Comparison of ENCODE assay signal across 14 cellular contexts in the genomic region with DNA sequence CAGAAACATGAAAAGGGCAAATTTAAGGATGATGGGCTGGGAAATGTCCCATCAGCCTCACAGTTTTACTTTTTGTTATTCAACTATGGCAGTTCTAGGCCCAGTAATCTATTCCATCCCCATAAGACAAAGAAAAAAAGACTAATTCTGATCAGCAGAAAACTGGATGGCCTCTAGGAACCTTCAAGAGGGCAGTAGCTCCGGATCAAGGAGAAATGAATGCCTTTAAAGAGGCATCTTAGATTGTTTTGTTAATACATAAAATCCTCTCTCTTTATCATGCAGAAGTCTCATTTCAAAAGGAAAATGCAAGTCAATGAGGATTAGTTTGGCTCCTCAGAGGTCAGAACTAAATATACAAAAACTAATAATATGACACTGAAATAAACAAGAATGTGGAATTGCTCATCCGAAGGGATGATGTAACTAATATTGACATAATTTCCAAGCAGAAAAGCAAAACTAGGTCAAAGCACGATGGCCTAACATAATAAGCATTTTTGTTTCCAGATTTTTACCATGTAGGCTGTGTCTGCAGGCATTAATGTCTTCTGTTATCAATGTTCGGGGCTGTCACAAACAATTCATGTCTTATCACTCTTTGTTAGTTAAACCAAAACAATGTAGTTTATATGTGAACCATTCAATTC. TPM values are rescaled to one million over a fixed set of nuclear protein-coding genes. Genes with fewer than 3 reads are reported as not detected.
A peak's percentile ranks its signal among the peaks of the same experiment; 100 is the strongest.
DNase-seq lines count a peak whose midpoint lies in the region; ATAC-seq and TF ChIP-seq lines count a peak whose summit lies in the region.
"Had no signal": no experiment of that assay in that cellular context is flagged by ENCODE, and none has a peak within 500 bp of the region (broad histone marks: within the 10 kb centered on the region; RNA-seq: fewer than 3 reads in every experiment).

No MANE protein-coding gene starts in this region.

- TF ChIP-seq POLR2A in esophagus squamous epithelium (IDR thresholded peaks at IDR 0.05), result no peak

- H3K4me2 ChIP-seq in PC-3 (ENCODE audit: low read length), result peak overlapping the region; percentile 93
- no peak overlapping the region for H3K4me2 ChIP-seq in Karpas-422 (ENCODE audit: low read depth, low read length, poor library complexity, severe bottlenecking)

- no peaks in the 10 kb centered on the region for H3K36me3 Mint-ChIP-seq in neural crest cell (ENCODE audit: low read depth)
- H3K36me3 Mint-ChIP-seq: natural killer cell had no signal

- CTCF ChIA-PET in PC-3 (lab: Charles Lee), result interaction anchor here (0.6 kb wide), 1 partner anchor 410 kb away, joined by 3 read pairs; no protein-coding TSS in a partner anchor

- WGBS in esophagus squamous epithelium, 2 donors, result 27 to 41% methylated on average over 4 of the region's 4 CpGs

- peaks cover 7% of the 10 kb centered on the region for H3F3A ChIP-seq in PC-3 (ENCODE audit: low read length, unreplicated experiment)

- POLR2A ChIA-PET in PC-3 (lab: Charles Lee; ENCODE audit: unreplicated experiment), result interaction anchor here (0.6 kb wide), 1 partner anchor 402 kb away, joined by 6 read pairs; no protein-coding TSS in a partner anchor

- no peaks in the 10 kb centered on the region for H3K36me3 ChIP-seq in ACC112 (ENCODE audit: insufficient read depth, low read length)
- H3K36me3 ChIP-seq in PC-3 (ENCODE audit: low read depth, low read length), result no peaks in the 10 kb centered on the region
- H3K36me3 ChIP-seq in esophagus squamous epithelium, result no peaks in the 10 kb centered on the region
- no peaks in the 10 kb centered on the region for H3K36me3 ChIP-seq in Karpas-422 (ENCODE audit: insufficient read depth, low read length)
- H3K36me3 ChIP-seq: spleen, thoracic aorta had no signal

- H3K9ac ChIP-seq in PC-3 (ENCODE audit: low read length) (peak overlapping the region; percentile 49), Karpas-422 (ENCODE audit: low read length) (no peak overlapping the region)

- no peak overlapping the region for H3K4me3 Mint-ChIP-seq in neural crest cell
- H3K4me3 Mint-ChIP-seq: activated T-cell treated with anti-CD3 and anti-CD28 coated beads, Interleukin-2, amount 50 U/mL, for 72 hours; natural killer cell had no signal

- H3K9me3 ChIP-seq in PC-3 (ENCODE audit: low read length) (no peaks in the 10 kb centered on the region), esophagus squamous epithelium (no peaks in the 10 kb centered on the region), Karpas-422 (ENCODE audit: low read length) (no peaks in the 10 kb centered on the region)
- H3K9me3 ChIP-seq: spleen, thoracic aorta had no signal

- H4K20me1 ChIP-seq in PC-3 (ENCODE audit: low read length) (peaks cover 20% of the 10 kb centered on the region), Karpas-422 (ENCODE audit: insufficient read depth, low read depth, low read length) (0 out of 2 replicates have a peak, but pooled peaks cover 4% of the 10 kb centered on the region)

- peaks cover 52% of the 10 kb centered on the region for H3K4me1 Mint-ChIP-seq in neural crest cell
- H3K4me1 Mint-ChIP-seq: natural killer cell had no signal

- no peak for TF ChIP-seq CTCF in PC-3 (conservative IDR thresholded peaks at IDR 0.05; ENCODE audit: low read depth, low read length)
- no peak for TF ChIP-seq CTCF in esophagus squamous epithelium (IDR thresholded peaks at IDR 0.05)
- TF ChIP-seq CTCF in neural crest cell (conservative IDR thresholded peaks at IDR 0.05), result no peak

- H3K27me3 Mint-ChIP-seq in neural crest cell (ENCODE audit: low read depth), result no peaks in the 10 kb centered on the region

- peak; percentile 38 for DNase-seq in PC-3
- no peak for DNase-seq in esophagus squamous epithelium (lab: John Stamatoyannopoulos, UW)
- DNase-seq in neural crest cell (ENCODE audit: low read depth, low spot score), result no peak
- DNase-seq in Karpas-422, result no peak
- no peak for DNase-seq in NCI-H2029 treated with DMSO at 0.1 percent for 48 hours (lab: John Stamatoyannopoulos, UW)
- DNase-seq in NCI-H2029 (lab: John Stamatoyannopoulos, UW), result no peak
- DNase-seq: activated T-cell treated with anti-CD3 and anti-CD28 coated beads, Interleukin-2, amount 50 U/mL, for 72 hours; glutamatergic neuron; MV-4-11; natural killer cell; spleen had no signal

- H3K79me2 ChIP-seq in ACC112 (ENCODE audit: control insufficient read depth, insufficient read depth, low read length, unreplicated experiment) (peaks cover 81% of the 10 kb centered on the region), PC-3 (ENCODE audit: low read length) (peaks cover 93% of the 10 kb centered on the region), Karpas-422 (ENCODE audit: low read length) (no peaks in the 10 kb centered on the region)

- H3K4me1 ChIP-seq in ACC112 (ENCODE audit: control insufficient read depth, insufficient read depth, low read length, unreplicated experiment) (peaks cover 71% of the 10 kb centered on the region), PC-3 (ENCODE audit: insufficient read depth, low read length) (peaks cover 67% of the 10 kb centered on the region), esophagus squamous epithelium (peaks cover 0 to 59% (median 4%) of the 10 kb centered on the region in 3 donors), Karpas-422 (ENCODE audit: low read length) (no peaks in the 10 kb centered on the region)
- H3K4me1 ChIP-seq: spleen had no signal

- H3K4me3 ChIP-seq in ACC112 (ENCODE audit: low read depth, low read length) (peak overlapping the region; percentile 68), PC-3 (ENCODE audit: low read length) (peak overlapping the region; percentile 58; the same call in 1 of the 2 replicates), esophagus squamous epithelium (no peak overlapping the region), Karpas-422 (ENCODE audit: low read length) (no peak overlapping the region)
- H3K4me3 ChIP-seq: spleen, thoracic aorta had no signal

- peak; percentile 21 for ATAC-seq in PC-3
- ATAC-seq in GM21717 (IDR thresholded peaks at IDR 0.05; ENCODE audit: unreplicated experiment), result no peak
- ATAC-seq: activated T-cell treated with anti-CD3 and anti-CD28 coated beads, Interleukin-2, amount 50 U/mL, for 72 hours; natural killer cell had no signal

- H3K9me2 ChIP-seq in PC-3 (replicated peaks; ENCODE audit: low read length) (no peaks in the 10 kb centered on the region), Karpas-422 (replicated peaks; ENCODE audit: insufficient read depth, low read length) (no peaks in the 10 kb centered on the region)

- TSS peak; percentile 8 for BruUV-seq in PC-3 (replicated peaks; lab: Mats Ljungman, UMichigan)

- H3K27ac Mint-ChIP-seq in neural crest cell (ENCODE audit: unreplicated experiment), result peak overlapping the region; percentile 40
- H3K27ac Mint-ChIP-seq: activated T-cell treated with anti-CD3 and anti-CD28 coated beads, Interleukin-2, amount 50 U/mL, for 72 hours; natural killer cell had no signal

- H3K27me3 ChIP-seq in ACC112 (ENCODE audit: insufficient read depth, low read length) (no peaks in the 10 kb centered on the region), PC-3 (ENCODE audit: low read length) (no peaks in the 10 kb centered on the region), esophagus squamous epithelium (no peaks in the 10 kb centered on the region), Karpas-422 (ENCODE audit: low read length) (no peaks in the 10 kb centered on the region)

- intact Hi-C loops in PC-3 (cut with micrococcal nuclease), result loop anchor here (1.0 to 10.0 kb wide), 3 partner anchors 9 to 287 kb away; a partner anchor contains a TSS
- intact Hi-C loops in esophagus squamous epithelium (cut with DNase I), result no loop called here

- peaks cover 4% of the 10 kb centered on the region for H3K9me3 Mint-ChIP-seq in neural crest cell
- H3K9me3 Mint-ChIP-seq: activated T-cell treated with anti-CD3 and anti-CD28 coated beads, Interleukin-2, amount 50 U/mL, for 72 hours; natural killer cell had no signal

- peak overlapping the region; percentile 89 for H3K27ac ChIP-seq in ACC112 (ENCODE audit: low read depth, low read length)
- H3K27ac ChIP-seq in PC-3 (ENCODE audit: low read length), result peak overlapping the region; percentile 92
- peak overlapping the region in 3 of 4 donors; percentile 14 to 52 (median 48) for H3K27ac ChIP-seq in esophagus squamous epithelium
- H3K27ac ChIP-seq in Karpas-422 (ENCODE audit: low read length), result no peak overlapping the region
- H3K27ac ChIP-seq: spleen, thoracic aorta had no signal

- H2AFZ ChIP-seq in ACC112 (ENCODE audit: low read length, unreplicated experiment), result no peak overlapping the region
- no peak overlapping the region for H2AFZ ChIP-seq in PC-3 (ENCODE audit: low read length)
- no peak overlapping the region for H2AFZ ChIP-seq in Karpas-422 (ENCODE audit: low read length)

RNA-seq across cellular contexts. Expression of a gene that starts 8.8 kb away (rescaled TPM):
- total RNA-seq in PC-3 (2014; rRNA removed), result 21.9 and 24.6 TPM in 2 replicates
- total RNA-seq in esophagus squamous epithelium, result 10 to 100 TPM in 3 of 4 donors, 1 to 10 TPM in 1; 9.9 to 18.5 (median 14.7) TPM
- 47.1 and 48.1 TPM in 2 replicates for total RNA-seq in neural crest cell
- 0.04 and 0.40 TPM in 2 replicates for total RNA-seq in Karpas-422 (2014; rRNA removed; shearing (Covaris generic); ENCODE audit: low replicate concordance)
- total RNA-seq: natural killer cell had no signal

Comparison
In these comparisons a context has a peak if more than half of its experiments do, and no peak if none do; other contexts are left out.
1. H3K4me3 ChIP-seq: peak in ACC112 (single experiment) and PC-3 (single experiment); none in esophagus squamous epithelium (0 of 4) and Karpas-422 (single experiment).